In genomic region chr2:164479460-164479859, GRCh38 we compare ENCODE assay signal across 9 cellular contexts.
DNase-seq lines count a peak whose midpoint lies in the region; FAIRE-seq and TF ChIP-seq lines count a peak whose summit lies in the region.
"Had no signal": no experiment of that assay in that cellular context is flagged by ENCODE, and none has a peak within 500 bp of the region (broad histone marks: within the 10 kb centered on the region; RNA-seq: fewer than 3 reads in every experiment).

No MANE protein-coding gene starts in this region.

- no peak overlapping the region for H3K4me3 ChIP-seq in H1 (ENCODE audit: extremely low read depth in 1 of 4, insufficient read depth in 2 of 4, low read depth in 3 of 4, low read length in 4 of 4)
- H3K4me3 ChIP-seq in osteoblast (ENCODE audit: insufficient read depth, low read length): no peak overlapping the region
- H3K4me3 ChIP-seq: K562 had no signal

- H2BK12ac ChIP-seq in H1 (ENCODE audit: low read depth, low read length): no peak overlapping the region

- H3K23ac ChIP-seq in H1 (ENCODE audit: insufficient read length): no peak overlapping the region

- no peak overlapping the region for H4K5ac ChIP-seq in H1 (ENCODE audit: insufficient read length, low read depth, low read length)

- no peaks in the 10 kb centered on the region for H3K79me2 ChIP-seq in H1 (ENCODE audit: control insufficient read depth in 1 of 2, insufficient read depth in 2 of 2, low read length in 2 of 2)
- no peaks in the 10 kb centered on the region for H3K79me2 ChIP-seq in osteoblast (ENCODE audit: insufficient read depth, low read length)

- 20% methylated on average over 2 of the region's 2 CpGs; no CpG with 5 or more reads in 1 of the 2 experiments for WGBS in H1 (ENCODE audit: extremely low coverage in 1 of 2, insufficient coverage in 1 of 2, insufficient read length in 1 of 2, insufficient replicate concordance in 2 of 2, low coverage in 1 of 2, low lambda C conversion rate in 2 of 2, missing lambda C conversion rate in 1 of 2), 2 experiments

- H3K23me2 ChIP-seq in H1 (ENCODE audit: low read depth, low read length): no peaks in the 10 kb centered on the region

- POLR2A ChIA-PET in H1 (lab: Charles Lee; ENCODE audit: partially characterized antibody): no interaction called here

- no peak overlapping the region for H3K14ac ChIP-seq in H1 (ENCODE audit: insufficient read length)

- H3K9me3 ChIP-seq in H1 (ENCODE audit: insufficient read depth in 2 of 2, low read depth in 1 of 2, low read length in 1 of 2): no peaks in the 10 kb centered on the region
- no peaks in the 10 kb centered on the region for H3K9me3 ChIP-seq in osteoblast (ENCODE audit: low read depth, low read length)

- no peak overlapping the region for H2BK15ac ChIP-seq in H1 (ENCODE audit: low read length)

- no peak for TF ChIP-seq POLR2A in H1 (IDR thresholded peaks at IDR 0.05; ENCODE audit: control extremely low read depth in 1 of 2, low read depth in 2 of 2, low read length in 2 of 2)

- H3K27me3 ChIP-seq in H1 (replicated peaks in 1 of 4; ENCODE audit: control insufficient read depth in 3 of 4, extremely low read depth in 1 of 4, insufficient read depth in 3 of 4, low read length in 3 of 4) (no peaks in the 10 kb centered on the region), osteoblast (ENCODE audit: insufficient read depth, low read length) (no peaks in the 10 kb centered on the region)

- H3K9ac ChIP-seq in H1 (replicated peaks in 1 of 4; ENCODE audit: extremely low read depth in 1 of 4, low read depth in 3 of 4, low read length in 3 of 4): no peak overlapping the region

- TF ChIP-seq RAD21 in H1 (IDR thresholded peaks at IDR 0.05 in 1 of 2, conservative IDR thresholded peaks at IDR 0.05 in 1 of 2; ENCODE audit: low read depth in 2 of 2, low read length in 2 of 2): peak; percentile 89 to 90

- H2BK120ac ChIP-seq in H1 (replicated peaks; ENCODE audit: low read depth, low read length): no peak overlapping the region

- H2AK5ac ChIP-seq in H1 (ENCODE audit: low read depth, low read length): no peak overlapping the region

- no peak for TF ChIP-seq EP300 in H1 (IDR thresholded peaks at IDR 0.05; ENCODE audit: borderline replicate concordance in 1 of 2, low read depth in 2 of 2, low read length in 2 of 2)

- H3K4me2 ChIP-seq in H1 (ENCODE audit: insufficient read depth in 1 of 2, low read depth in 2 of 2, low read length in 2 of 2) (no peak overlapping the region), osteoblast (ENCODE audit: insufficient read depth, low read length) (no peak overlapping the region)

- H2BK5ac ChIP-seq in H1 (ENCODE audit: low read depth, low read length): no peak overlapping the region

- H2BK20ac ChIP-seq in H1 (ENCODE audit: low read length): no peak overlapping the region

- H3K4me1 ChIP-seq in H1 (replicated peaks in 1 of 4; ENCODE audit: control insufficient read depth in 3 of 4, insufficient read depth in 4 of 4, low read length in 3 of 4) (no peaks in the 10 kb centered on the region), osteoblast (ENCODE audit: insufficient read depth, low read length) (no peaks in the 10 kb centered on the region)

- H4K20me1 ChIP-seq in H1 (replicated peaks in 1 of 2; ENCODE audit: control insufficient read depth in 1 of 2, insufficient read depth in 2 of 2, low read length in 2 of 2) (no peaks in the 10 kb centered on the region), osteoblast (ENCODE audit: insufficient read depth, low read length) (no peaks in the 10 kb centered on the region)

- no peak overlapping the region for H3K56ac ChIP-seq in H1 (replicated peaks; ENCODE audit: insufficient read length, low read depth, low read length)

- H3K36me3 ChIP-seq in H1 (ENCODE audit: control insufficient read depth in 2 of 4, insufficient read depth in 4 of 4, low read length in 3 of 4) (no peaks in the 10 kb centered on the region), osteoblast (ENCODE audit: insufficient read depth, low read length) (no peaks in the 10 kb centered on the region)

- FAIRE-seq in H1 (lab: Jason Lieb, UNC): peak; percentile 88

- H2AFZ ChIP-seq in H1 (ENCODE audit: low read length) (no peak overlapping the region), osteoblast (ENCODE audit: low read length) (no peak overlapping the region)

- H4K91ac ChIP-seq in H1 (replicated peaks; ENCODE audit: insufficient read length, low read length): no peak overlapping the region

- peak in 2 of 3 experiments; percentile 51 to 61; a peak in 3 of 4 replicates for TF ChIP-seq CTCF in H1 (IDR thresholded peaks at IDR 0.05; ENCODE audit: control extremely low read depth in 1 of 3, insufficient read depth in 1 of 3, low read depth in 1 of 3, low read length in 3 of 3)
- peak; percentile 48 for TF ChIP-seq CTCF in osteoblast (IDR thresholded peaks at IDR 0.05; ENCODE audit: extremely low read depth, low read depth, low read length)

- DNase-seq in GM03348 (ENCODE audit: low spot score) (peak; percentile 21), NCI-H345 (lab: John Stamatoyannopoulos, UW) (peak; percentile 28), H1 (ENCODE audit: low read depth in 1 of 2, low spot score in 2 of 2) (no peak), osteoblast (ENCODE audit: insufficient read length, low spot score, missing footprints) (no peak), putamen (ENCODE audit: low spot score) (no peak)
- DNase-seq in activated naive CD4-positive, alpha-beta T cell (lab: John Stamatoyannopoulos, UW): no peak
- no peak for DNase-seq in effector CD8-positive, alpha-beta T cell (lab: John Stamatoyannopoulos, UW)
- no peak for DNase-seq in stimulated activated CD8-positive, alpha-beta memory T cell treated with anti-CD3 and anti-CD28 coated beads, Interleukin-4, amount 100 ng/mL, for 48 hours

- no peak overlapping the region for H3K27ac ChIP-seq in H1 (ENCODE audit: low read depth, low read length)
- H3K27ac ChIP-seq in osteoblast (ENCODE audit: low read depth, low read length): no peak overlapping the region

- H4K8ac ChIP-seq in H1 (ENCODE audit: extremely low read depth, insufficient read depth, low read length): no peak overlapping the region

- no peak overlapping the region for H3K4ac ChIP-seq in H1 (replicated peaks; ENCODE audit: insufficient read length, low read depth, low read length)

- CTCF ChIA-PET in H1 (lab: Charles Lee; ENCODE audit: partially characterized antibody): interaction anchor here (0.6 to 1.6 kb wide), 14 partner anchors 7 to 1326 kb away, joined by 3 to 7 read pairs (median 3); no protein-coding TSS in a partner anchor

- H3K18ac ChIP-seq in H1 (ENCODE audit: extremely low read depth, low read length): no peak overlapping the region

- H3K79me1 ChIP-seq in H1 (ENCODE audit: low read depth, low read length): no peaks in the 10 kb centered on the region

TF ChIP-seq in H1, 55 proteins besides CTCF, POLR2A, EP300 and RAD21:
- no peak for TF ChIP-seq BRCA1 (IDR thresholded peaks at IDR 0.05; ENCODE audit: low read depth, low read length)
- TF ChIP-seq SP4 (IDR thresholded peaks at IDR 0.05; ENCODE audit: low read length): no peak
- no peak for TF ChIP-seq CHD1 (IDR thresholded peaks at IDR 0.05; ENCODE audit: low read depth, low read length)
- TF ChIP-seq JUN (IDR thresholded peaks at IDR 0.05; ENCODE audit: low read depth, low read length): no peak
- TF ChIP-seq SIX5 (IDR thresholded peaks at IDR 0.05; ENCODE audit: low read depth, low read length): no peak
- no peak for TF ChIP-seq CBX8 (IDR thresholded peaks at IDR 0.05; ENCODE audit: borderline replicate concordance, low read depth, low read length)
- no peak for TF ChIP-seq GTF2F1 (IDR thresholded peaks at IDR 0.05; ENCODE audit: borderline replicate concordance, low read depth, low read length)
- TF ChIP-seq GABPA (IDR thresholded peaks at IDR 0.05; ENCODE audit: borderline replicate concordance, insufficient read depth, low read length): no peak
- TF ChIP-seq PHF8 (conservative IDR thresholded peaks at IDR 0.05; ENCODE audit: low read depth, low read length): no peak
- TF ChIP-seq RBBP5 (IDR thresholded peaks at IDR 0.05; ENCODE audit: borderline replicate concordance, low read depth, low read length): no peak
- TF ChIP-seq JUND (IDR thresholded peaks at IDR 0.05; ENCODE audit: low read length): no peak
- TF ChIP-seq TBP (IDR thresholded peaks at IDR 0.05; ENCODE audit: low read depth, low read length): no peak

Comparison
In these comparisons a context has a peak if more than half of its experiments do, and no peak if none do; other contexts are left out.
1. DNase-seq: peak in GM03348 (single experiment) and NCI-H345 (single experiment); none in H1 (0 of 2), osteoblast (single experiment), activated naive CD4-positive, alpha-beta T cell (0 of 4), putamen (single experiment), effector CD8-positive, alpha-beta T cell (single experiment) and stimulated activated CD8-positive, alpha-beta memory T cell treated with anti-CD3 and anti-CD28 coated beads, Interleukin-4, amount 100 ng/mL, for 48 hours (single experiment).